ENCODE assay signal across 27 cellular contexts in genomic region chr4:27515140-27515539, GRCh38.
"Had no signal": no experiment of that assay in that cellular context is flagged by ENCODE, and none has a peak within 500 bp of the region (broad histone marks: within the 10 kb centered on the region; RNA-seq: fewer than 3 reads in every experiment).

No MANE protein-coding gene starts in this region.

- H3K9me3 ChIP-seq: breast epithelium, colonic mucosa, gastrocnemius medialis had no signal

- H3K36me3 ChIP-seq: breast epithelium, cardiac muscle cell, colonic mucosa, gastrocnemius medialis, heart left ventricle, WERI-Rb-1 had no signal

- H3K27ac ChIP-seq: breast epithelium, cardiac muscle cell, colonic mucosa, gastrocnemius medialis, heart left ventricle, WERI-Rb-1 had no signal

- DNase-seq: activated B cell treated with CpG ODN at 0.5 μM for 24 hours; activated CD4-positive, alpha-beta T cell treated with anti-CD3 and anti-CD28 coated beads for 48 hours; activated CD4-positive, alpha-beta T cell treated with anti-CD3 and anti-CD28 coated beads, Interleukin-2, amount 50 U/mL, for 1 hour; activated CD4-positive, alpha-beta T cell treated with anti-CD3 and anti-CD28 coated beads, Interleukin-2, amount 50 U/mL, for 48 hours; activated CD8-positive, alpha-beta memory T cell treated with anti-CD3 and anti-CD28 coated beads for 24 hours; activated CD8-positive, alpha-beta T cell treated with anti-CD3 and anti-CD28 coated beads for 36 hours; activated effector memory CD4-positive, alpha-beta T cell treated with Interleukin-2 at 50 U/mL for 16 hours; activated gamma-delta T cell treated with Interleukin-2 at 50 U/mL for 16 hours; activated naive CD4-positive, alpha-beta T cell treated with anti-CD3 and anti-CD28 coated beads, Interleukin-2, amount 50 U/mL, for 16 hours; activated naive CD4-positive, alpha-beta T cell treated with Interleukin-2 at 50 U/mL for 16 hours; activated T-cell treated with anti-CD3 and anti-CD28 coated beads, Interleukin-2, amount 50 U/mL, for 4 hours; amniotic stem cell; anterior cingulate cortex; central memory CD4-positive, alpha-beta T cell; cerebellar nuclear complex; colonic mucosa; effector memory CD4-positive, alpha-beta T cell; endodermal cell; foreskin fibroblast; gastrocnemius medialis; glutamatergic neuron; heart left ventricle; T-cell; T1000; WERI-Rb-1 had no signal

- H3K4me1 ChIP-seq: breast epithelium, colonic mucosa, gastrocnemius medialis, heart left ventricle had no signal

- H3K4me3 ChIP-seq: breast epithelium, cardiac muscle cell, colonic mucosa, gastrocnemius medialis, heart left ventricle had no signal

- H3K27me3 ChIP-seq: breast epithelium, cardiac muscle cell, colonic mucosa, gastrocnemius medialis, heart left ventricle had no signal
